Comparison of ENCODE assay signal across 28 cellular contexts in genomic region chr7:133275441-133276105, GRCh38. TPM values are rescaled to one million over a fixed set of nuclear protein-coding genes. Genes with fewer than 3 reads are reported as not detected.
DNase-seq lines count a peak whose midpoint lies in the region; ATAC-seq and TF ChIP-seq lines count a peak whose summit lies in the region.
"Had no signal": no experiment of that assay in that cellular context is flagged by ENCODE, and none has a peak within 500 bp of the region (broad histone marks: within the 10 kb centered on the region; RNA-seq: fewer than 3 reads in every experiment).

No MANE protein-coding gene starts in this region.

- intact Hi-C loops in natural killer cell (cut with micrococcal nuclease): no loop called here

- no peak overlapping the region for H3K4me3 Mint-ChIP-seq in natural killer cell
- H3K4me3 Mint-ChIP-seq: activated CD4-positive, alpha-beta memory T cell treated with anti-CD3 and anti-CD28 coated beads, Interleukin-2, amount 10 ng/mL, durations not matched to agents 7 days and 5 days; activated naive CD4-positive, alpha-beta T cell treated with anti-CD3 and anti-CD28 coated beads, Interleukin-2, amount 50 U/mL, for 24 hours had no signal

- H3K36me3 Mint-ChIP-seq in natural killer cell: peaks cover 25% of the 10 kb centered on the region

- in situ Hi-C loops in astrocyte of the spinal cord (cut with HindIII; ENCODE audit: low sequenced_read_pairs): no loop called here

- peaks cover 2% of the 10 kb centered on the region; the same call in 1 of the 2 replicates for H3K36me3 ChIP-seq in BJ (ENCODE audit: control insufficient read depth, insufficient read depth, low read length)

- no peaks in the 10 kb centered on the region for H3K27me3 Mint-ChIP-seq in natural killer cell (ENCODE audit: low read depth in 2 of 2)
- H3K27me3 Mint-ChIP-seq: activated CD4-positive, alpha-beta memory T cell treated with anti-CD3 and anti-CD28 coated beads, Interleukin-2, amount 10 ng/mL, durations not matched to agents 7 days and 5 days; activated naive CD4-positive, alpha-beta T cell treated with anti-CD3 and anti-CD28 coated beads, Interleukin-2, amount 50 U/mL, for 24 hours had no signal

- CTCF ChIA-PET in BJ (lab: Yijun Ruan, JAX): no interaction called here

- TF ChIP-seq CTCF in BJ (IDR thresholded peaks at IDR 0.05; ENCODE audit: insufficient read depth, low read depth, low read length) (no peak), astrocyte of the spinal cord (IDR thresholded peaks at IDR 0.05; ENCODE audit: low read depth, low read length) (no peak), natural killer cell (IDR thresholded peaks at IDR 0.05) (no peak), foreskin keratinocyte (conservative IDR thresholded peaks at IDR 0.05) (no peak)

- ATAC-seq in natural killer cell (no peak), foreskin keratinocyte (no peak)
- ATAC-seq: activated CD4-positive, CD25-positive, alpha-beta regulatory T cell treated with anti-CD3 and anti-CD28 coated beads, Interleukin-2, amount 50 U/mL, for 24 hours; left colon; right cardiac atrium had no signal

- POLR2A ChIA-PET in BJ (lab: Charles Lee): no interaction called here

- no peaks in the 10 kb centered on the region for H3K27me3 ChIP-seq in BJ (ENCODE audit: control insufficient read depth, insufficient read depth, low read length)
- H3K27me3 ChIP-seq in foreskin keratinocyte: no peaks in the 10 kb centered on the region
- H3K27me3 ChIP-seq: BLaER1 treated with 17β-estradiol and CSF1 and Interleukin-3, amounts not matched to agents 10 nM and 100 nM; Peyer's patch; spleen; tibial nerve had no signal

- H3K27ac ChIP-seq in foreskin keratinocyte: no peak overlapping the region
- H3K27ac ChIP-seq: BLaER1 treated with 17β-estradiol and CSF1 and Interleukin-3, amounts not matched to agents 10 nM and 100 nM; HL-60; parathyroid adenoma; Peyer's patch; spleen; tibial nerve had no signal

- H3K4me1 Mint-ChIP-seq in natural killer cell: peaks cover 8% of the 10 kb centered on the region in 2 donors
- H3K4me1 Mint-ChIP-seq: activated CD4-positive, alpha-beta memory T cell treated with anti-CD3 and anti-CD28 coated beads, Interleukin-2, amount 10 ng/mL, durations not matched to agents 7 days and 5 days; activated naive CD4-positive, alpha-beta T cell treated with anti-CD3 and anti-CD28 coated beads, Interleukin-2, amount 50 U/mL, for 24 hours had no signal

- no peak overlapping the region for H3K27ac Mint-ChIP-seq in natural killer cell
- H3K27ac Mint-ChIP-seq: activated CD4-positive, alpha-beta memory T cell treated with anti-CD3 and anti-CD28 coated beads, Interleukin-2, amount 10 ng/mL, durations not matched to agents 7 days and 5 days; activated naive CD4-positive, alpha-beta T cell treated with anti-CD3 and anti-CD28 coated beads, Interleukin-2, amount 50 U/mL, for 24 hours; activated T-helper 2 cell treated with anti-CD3 and anti-CD28 coated beads, Interferon-gamma antibody, Interleukin-2, Interleukin-4, amounts not matched to agents 10 μg/mL and 5 μg/mL and 100 μg/mL, durations not matched to agents 14 hours and 24 hours and 36 hours had no signal

- H3K9me3 Mint-ChIP-seq in natural killer cell: no peaks in the 10 kb centered on the region
- H3K9me3 Mint-ChIP-seq: activated naive CD4-positive, alpha-beta T cell treated with anti-CD3 and anti-CD28 coated beads, Interleukin-2, amount 50 U/mL, for 24 hours had no signal

- DNase-seq in BJ (ENCODE audit: low read depth) (peak; percentile 1), LoVo (ENCODE audit: low spot score) (peak; percentile 32), astrocyte of the spinal cord (ENCODE audit: low read depth, low spot score) (peak; percentile 58), foreskin melanocyte (peak; percentile 68), natural killer cell (no peak), foreskin keratinocyte (no peak), NCI-H510A treated with DMSO at 0.1 percent for 48 hours (lab: John Stamatoyannopoulos, UW) (no peak), retina (no peak)
- DNase-seq: activated CD4-positive, alpha-beta memory T cell treated with anti-CD3 and anti-CD28 coated beads, Interleukin-2, amount 10 ng/mL, durations not matched to agents 7 days and 5 days; aorta; DND-41; foreskin fibroblast; Karpas-422; left colon; mammary epithelial cell; NCI-H2171; NCI-H526 treated with DMSO at 0.1 percent for 48 hours; Peyer's patch; right cardiac atrium; spleen; T-helper 1 cell had no signal

- no peaks in the 10 kb centered on the region for H3K4me1 ChIP-seq in foreskin keratinocyte
- H3K4me1 ChIP-seq: BLaER1 treated with 17β-estradiol and CSF1 and Interleukin-3, amounts not matched to agents 10 nM and 100 nM; Peyer's patch; spleen had no signal

- H3K4me3 ChIP-seq in BJ (ENCODE audit: low read depth, low read length): no peak overlapping the region
- H3K4me3 ChIP-seq in astrocyte of the spinal cord (ENCODE audit: low read depth, low read length): no peak overlapping the region
- H3K4me3 ChIP-seq: BLaER1 treated with 17β-estradiol and CSF1 and Interleukin-3, amounts not matched to agents 10 nM and 100 nM; Peyer's patch; spleen; tibial nerve had no signal

RNA-seq across cellular contexts. Expression of gene EXOC4, which starts 22.7 kb away (rescaled TPM):
- polyA plus RNA-seq in BJ (2011; rRNA removed) (45.9 and 72.0 TPM in 2 replicates), foreskin keratinocyte (11.4 and 12.7 TPM in 2 replicates)
- 77.2 and 93.7 TPM in 2 replicates for polyA minus RNA-seq in BJ (2011; rRNA and poly(A)+ RNA removed)
- total RNA-seq in natural killer cell (100 to 1,000 TPM; 105 to 148 (median 123) TPM), foreskin keratinocyte (28.8 and 31.7 TPM in 2 replicates)

Comparison
In these comparisons a context has a peak if more than half of its experiments do, and no peak if none do; other contexts are left out.
1. DNase-seq: peak in BJ (single experiment), LoVo (single experiment), astrocyte of the spinal cord (single experiment) and foreskin melanocyte (single experiment); none in natural killer cell (single experiment), foreskin keratinocyte (0 of 2), NCI-H510A treated with DMSO at 0.1 percent for 48 hours (single experiment) and retina (single experiment).